ENCODE assay signal across 11 cellular contexts in the genomic region with DNA sequence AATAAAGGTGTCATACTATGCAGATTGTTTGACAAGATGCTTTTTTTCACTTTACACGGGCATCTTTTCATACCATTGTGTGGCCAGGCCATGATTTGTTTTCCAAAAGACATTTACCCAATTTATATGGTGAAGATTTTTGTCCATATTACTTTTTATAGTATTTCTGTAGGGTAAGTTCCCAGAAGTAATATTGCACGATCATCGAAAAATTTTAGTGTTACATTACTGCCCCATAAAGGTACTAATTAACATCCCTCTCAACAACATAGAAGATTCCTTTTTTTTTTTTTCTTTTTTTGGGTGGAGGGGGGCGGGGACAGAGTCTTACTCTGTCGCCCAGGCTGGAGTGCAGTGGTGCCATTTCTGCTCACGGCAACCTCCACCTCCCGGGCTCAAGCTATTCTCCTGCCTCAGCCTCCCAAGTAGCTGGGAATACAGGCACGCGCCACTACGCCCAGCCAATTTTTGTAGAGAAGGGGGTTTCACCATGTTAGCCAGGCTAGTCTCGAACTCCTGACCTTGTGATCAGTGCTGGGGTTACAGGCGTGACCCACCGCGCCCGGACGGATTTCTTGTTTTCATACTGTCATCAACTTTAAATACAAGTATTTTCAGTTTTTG. TPM values are rescaled to one million over a fixed set of nuclear protein-coding genes. Genes with fewer than 3 reads are reported as not detected.
DNase-seq lines count a peak whose midpoint lies in the region; ATAC-seq, FAIRE-seq and TF ChIP-seq lines count a peak whose summit lies in the region.
"Had no signal": no experiment of that assay in that cellular context is flagged by ENCODE, and none has a peak within 500 bp of the region (broad histone marks: within the 10 kb centered on the region; RNA-seq: fewer than 3 reads in every experiment).

No MANE protein-coding gene starts in this region.

- H3K79me2 ChIP-seq in GM12878 (ENCODE audit: control insufficient read depth, insufficient read depth, low read length): no peaks in the 10 kb centered on the region

- BruUV-seq in GM12878 (replicated peaks; lab: Mats Ljungman, UMichigan): no TSS peak

- H3K4me2 ChIP-seq in GM12878 (ENCODE audit: control insufficient read depth, insufficient read depth): peak overlapping the region; percentile 100

- POLR2A ChIA-PET in GM12878 (lab: Charles Lee): no interaction called here

- H3K27me3 ChIP-seq in GM12878 (replicated peaks in 1 of 2; ENCODE audit: control insufficient read depth in 2 of 2, insufficient read depth in 2 of 2, low read length in 1 of 2): peaks cover 0 to 6% of the 10 kb centered on the region in 2 experiments; a peak in 2 of 4 replicates
- H3K27me3 ChIP-seq in mucosa of rectum (ENCODE audit: control insufficient read depth in 2 of 2, insufficient read depth in 2 of 2, low read length in 2 of 2): peaks cover 0 to 3% of the 10 kb centered on the region in 2 donors

- H3K4me3 ChIP-seq in GM12878: no peak overlapping the region
- peak overlapping the region; percentile 87 to 92 for H3K4me3 ChIP-seq in mucosa of rectum (ENCODE audit: low read length in 2 of 2)

- CTCF ChIA-PET in GM12878 (lab: Yijun Ruan, JAX): interaction anchor here (1.3 to 4.2 kb wide), 3 partner anchors 11 to 187 kb away, joined by 3 to 27 read pairs (median 21); no protein-coding TSS in a partner anchor

- TF ChIP-seq EP300 in GM12878 (IDR thresholded peaks at IDR 0.05; ENCODE audit: borderline replicate concordance in 1 of 2, control insufficient read depth in 1 of 2, low read depth in 2 of 2, low read length in 2 of 2): no peak

- no peaks in the 10 kb centered on the region for H3K9me3 ChIP-seq in GM12878 (replicated peaks; ENCODE audit: control insufficient read depth, insufficient read depth, low read length)
- no peaks in the 10 kb centered on the region for H3K9me3 ChIP-seq in mucosa of rectum (ENCODE audit: control insufficient read depth in 2 of 2, low read length in 2 of 2)

- 97% methylated on average over 15 of the region's 16 CpGs for WGBS in GM12878 (ENCODE audit: insufficient coverage, insufficient replicate concordance, low lambda C conversion rate, missing lambda C conversion rate)

- no peaks in the 10 kb centered on the region for H4K20me1 ChIP-seq in GM12878 (ENCODE audit: control insufficient read depth, insufficient read depth)

- H3K36me3 Mint-ChIP-seq in stimulated activated naive CD8-positive, alpha-beta T cell treated with anti-CD3 and anti-CD28 coated beads, Interleukin-15, Interleukin-2, amounts not matched to agents 100 ng/mL and 50 ng/mL, for 24 hours (ENCODE audit: low read depth): peaks cover 9% of the 10 kb centered on the region

- TF ChIP-seq POLR2A in GM12878 (IDR thresholded peaks at IDR 0.05; ENCODE audit: low read depth, low read length): no peak

- no peak for DNase-seq in stimulated activated naive CD8-positive, alpha-beta T cell treated with anti-CD3 and anti-CD28 coated beads, Interleukin-15, amount 100 ng/mL, for 72 hours
- DNase-seq in GM12878 (ENCODE audit: low read depth, low spot score) (no peak), NCI-H1092 (lab: John Stamatoyannopoulos, UW) (no peak), NCI-H226 (no peak)
- DNase-seq in stimulated activated naive CD4-positive, alpha-beta T cell (lab: John Stamatoyannopoulos, UW): no peak
- DNase-seq: foreskin keratinocyte, NCI-H524 treated with DMSO at 0.1 percent for 48 hours had no signal

- SMC1A ChIA-PET in GM12878 (lab: Charles Lee; ENCODE audit: uncharacterized antibody, unreplicated experiment): interaction anchor here (1.0 kb wide), 1 partner anchor 11 kb away, joined by 3 read pairs; no protein-coding TSS in a partner anchor

- H3K9ac ChIP-seq in GM12878 (ENCODE audit: control insufficient read depth, insufficient read depth, low read length) (no peak overlapping the region), mucosa of rectum (ENCODE audit: low read depth in 1 of 2, low read length in 2 of 2) (peak overlapping the region; percentile 1 to 83)

- H3K27ac Mint-ChIP-seq in stimulated activated naive CD8-positive, alpha-beta T cell treated with anti-CD3 and anti-CD28 coated beads, Interleukin-15, Interleukin-2, amounts not matched to agents 100 ng/mL and 50 ng/mL, for 24 hours: no peak overlapping the region
- no peak overlapping the region for H3K27ac Mint-ChIP-seq in stimulated activated naive CD8-positive, alpha-beta T cell treated with anti-CD3 and anti-CD28 coated beads, Interleukin-15, amount 100 ng/mL, for 72 hours

- no peak for ATAC-seq in stimulated activated naive CD8-positive, alpha-beta T cell treated with anti-CD3 and anti-CD28 coated beads, Interleukin-15, amount 100 ng/mL, for 72 hours
- ATAC-seq in GM12878 (no peak), HG03521 (IDR thresholded peaks at IDR 0.05; ENCODE audit: unreplicated experiment) (no peak)

- RAD21 ChIA-PET in GM12878 (lab: Charles Lee; ENCODE audit: unreplicated experiment): interaction anchor here (0.6 to 2.3 kb wide), 2 partner anchors 49 to 156 kb away, joined by 3 to 6 read pairs; no protein-coding TSS in a partner anchor

- no peak for FAIRE-seq in GM12878 (lab: Jason Lieb, UNC)

- in situ Hi-C loops in GM12878 (cut with MboI): no loop called here

- no peak for TF ChIP-seq CTCF in GM12878 (IDR thresholded peaks at IDR 0.05 in 2 of 3, conservative IDR thresholded peaks at IDR 0.05 in 1 of 3; ENCODE audit: control insufficient read depth in 2 of 3, extremely low read depth in 1 of 3, insufficient read depth in 1 of 3, low read depth in 3 of 3, low read length in 3 of 3)

- no peak overlapping the region for H2AFZ ChIP-seq in GM12878 (ENCODE audit: control insufficient read depth, low read depth, low read length)

- H3K27me3 Mint-ChIP-seq in stimulated activated naive CD8-positive, alpha-beta T cell treated with anti-CD3 and anti-CD28 coated beads, Interleukin-15, Interleukin-2, amounts not matched to agents 100 ng/mL and 50 ng/mL, for 24 hours: peaks cover 7% of the 10 kb centered on the region
- peaks cover 16% of the 10 kb centered on the region for H3K27me3 Mint-ChIP-seq in stimulated activated naive CD8-positive, alpha-beta T cell treated with anti-CD3 and anti-CD28 coated beads, Interleukin-15, amount 100 ng/mL, for 72 hours

- peaks cover 28% of the 10 kb centered on the region for H3K4me1 Mint-ChIP-seq in stimulated activated naive CD8-positive, alpha-beta T cell treated with anti-CD3 and anti-CD28 coated beads, Interleukin-15, Interleukin-2, amounts not matched to agents 100 ng/mL and 50 ng/mL, for 24 hours (ENCODE audit: low read depth)
- peaks cover 29% of the 10 kb centered on the region for H3K4me1 Mint-ChIP-seq in stimulated activated naive CD8-positive, alpha-beta T cell treated with anti-CD3 and anti-CD28 coated beads, Interleukin-15, amount 100 ng/mL, for 72 hours

- intact Hi-C loops in GM12878 (cut with micrococcal nuclease; ENCODE audit: unreplicated experiment): loop anchor here (5.0 kb wide), 1 partner anchor 158 kb away; no protein-coding TSS in a partner anchor

- no peak overlapping the region for H3K27ac ChIP-seq in GM12878 (ENCODE audit: control insufficient read depth, insufficient read depth)
- H3K27ac ChIP-seq in mucosa of rectum (ENCODE audit: low read depth in 2 of 2, low read length in 2 of 2): no peak overlapping the region
- H3K27ac ChIP-seq: foreskin keratinocyte had no signal

- no peaks in the 10 kb centered on the region for H3K9me3 Mint-ChIP-seq in stimulated activated naive CD8-positive, alpha-beta T cell treated with anti-CD3 and anti-CD28 coated beads, Interleukin-15, Interleukin-2, amounts not matched to agents 100 ng/mL and 50 ng/mL, for 24 hours
- peaks cover 0 to 4% of the 10 kb centered on the region in 2 donors for H3K9me3 Mint-ChIP-seq in stimulated activated naive CD8-positive, alpha-beta T cell treated with anti-CD3 and anti-CD28 coated beads, Interleukin-15, amount 100 ng/mL, for 72 hours

- H3K36me3 ChIP-seq in GM12878 (ENCODE audit: control insufficient read depth in 2 of 2, insufficient read depth in 2 of 2, low read length in 1 of 2) (peaks cover 0 to 2% of the 10 kb centered on the region in 2 experiments; a peak in 1 of 4 replicates), mucosa of rectum (ENCODE audit: control insufficient read depth in 2 of 2, insufficient read depth in 2 of 2, low read length in 2 of 2) (peaks cover 0 to 19% of the 10 kb centered on the region in 2 donors)

- H3K4me1 ChIP-seq in GM12878 (ENCODE audit: control insufficient read depth, insufficient read depth, low read length) (peaks cover 10% of the 10 kb centered on the region), mucosa of rectum (ENCODE audit: control insufficient read depth in 2 of 2, insufficient read depth in 2 of 2, low read length in 2 of 2) (peaks cover 8 to 11% of the 10 kb centered on the region in 2 donors)
- H3K4me1 ChIP-seq: foreskin keratinocyte had no signal

- TF ChIP-seq RAD21 in GM12878 (IDR thresholded peaks at IDR 0.05; ENCODE audit: insufficient read depth, low read depth, low read length): no peak

- H3K4me3 Mint-ChIP-seq in stimulated activated naive CD8-positive, alpha-beta T cell treated with anti-CD3 and anti-CD28 coated beads, Interleukin-15, Interleukin-2, amounts not matched to agents 100 ng/mL and 50 ng/mL, for 24 hours: peak overlapping the region; percentile 39
- no peak overlapping the region for H3K4me3 Mint-ChIP-seq in stimulated activated naive CD8-positive, alpha-beta T cell treated with anti-CD3 and anti-CD28 coated beads, Interleukin-15, amount 100 ng/mL, for 72 hours

TF ChIP-seq in GM12878, 131 proteins besides CTCF, POLR2A, EP300 and RAD21 (continues in another document):
- TF ChIP-seq ASH2L (IDR thresholded peaks at IDR 0.05; ENCODE audit: borderline replicate concordance, low read depth): no peak

RNA-seq across cellular contexts. Expression of gene ROPN1L, which starts 1.2 kb away (rescaled TPM):
- not detected in 2 replicates for total RNA-seq in GM12878 (2013; cell fraction: nucleolus; rRNA removed)
- total RNA-seq in GM12878 (2014; rRNA removed) (not detected in 2 replicates), GM12878 (2014; rRNA removed; fragmentation: Illumina TruSeq; extraction: Trizol) (not detected in 2 replicates), GM12878 (2021) (0.38 TPM in 1 of 2 replicates, not detected in the other)
- not detected for polyA plus RNA-seq in GM12878 (2011; ENCODE audit: low read depth)
- polyA plus RNA-seq in GM12878 (2011; rRNA removed) (0.07 TPM in 1 of 2 replicates, not detected in the other), GM12878 (2014; fragmentation: Illumina TruSeq; extraction: Trizol) (not detected in 2 replicates), GM12878 (2014; fragmentation: Nextera tagmentation; extraction: Ambion mirVana) (not detected), GM12878 (2014; rRNA removed) (0.28 TPM in 1 of 2 replicates, not detected in the other), GM12878 (2016; fragmentation: Nextera tagmentation; extraction: Ambion mirVana) (under 1 TPM in 1 of 2 experiments, not detected in 1; 0.16 TPM)
- polyA plus RNA-seq in GM12878 (2011; cell fraction: cytosol; rRNA removed): 0.04 TPM in 1 of 2 replicates, not detected in the other
- polyA plus RNA-seq in GM12878 (2011; cell fraction: nucleus; rRNA removed): 0.09 and 0.20 TPM in 2 replicates
- not detected in 2 replicates for polyA plus RNA-seq in GM12878 (2012)
- polyA minus RNA-seq in GM12878 (2011; rRNA and poly(A)+ RNA removed): 0.41 TPM in 1 of 2 replicates, not detected in the other
- polyA minus RNA-seq in GM12878 (2011; cell fraction: cytosol; rRNA and poly(A)+ RNA removed): not detected in 2 replicates
- 0.60 and 1.6 TPM in 2 replicates for polyA minus RNA-seq in GM12878 (2011; cell fraction: nucleus; rRNA and poly(A)+ RNA removed)
- total RNA-seq: HT1080 had no signal
